ENCODE assay signal across 13 cellular contexts in the genomic region with DNA sequence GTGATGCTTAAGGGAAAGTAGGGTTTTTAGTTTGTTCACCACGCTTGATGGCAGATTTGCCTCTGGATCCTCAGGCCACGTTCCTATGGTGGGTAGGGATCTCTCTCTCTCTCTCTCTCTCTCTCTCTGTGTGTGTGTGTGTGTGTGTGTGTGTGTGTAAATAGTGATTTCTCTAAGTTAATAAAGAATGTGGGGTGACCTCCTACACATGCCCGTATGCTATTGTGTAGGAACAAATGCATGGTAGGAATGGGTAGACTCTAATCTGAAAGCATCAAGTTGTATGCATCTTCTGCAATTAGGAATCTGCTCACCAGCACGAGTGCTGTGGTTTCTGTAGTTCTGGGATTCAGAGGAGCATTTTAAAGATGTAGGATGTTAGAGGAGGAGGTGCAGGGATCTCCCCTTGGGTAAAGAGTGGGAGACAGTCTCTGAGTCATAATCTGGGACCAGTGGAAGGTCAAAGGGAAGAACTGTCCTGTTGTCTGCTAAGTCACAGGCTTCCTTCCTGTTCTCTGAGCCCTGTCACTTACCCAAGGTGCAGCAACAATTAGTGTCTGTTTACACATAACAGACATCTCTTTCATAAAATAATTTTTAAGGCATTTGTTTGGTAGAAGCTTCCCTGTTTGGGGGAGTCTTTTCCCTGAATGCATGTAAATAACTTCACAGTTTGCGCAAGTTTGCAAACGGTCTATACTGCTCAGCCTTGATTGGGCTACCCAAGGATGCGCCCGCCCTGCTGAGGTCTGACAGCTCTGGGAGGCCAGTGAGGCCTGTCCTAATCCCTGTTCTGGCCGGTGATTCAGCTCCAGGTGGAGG.
DNase-seq lines count a peak whose midpoint lies in the region; ATAC-seq, FAIRE-seq and TF ChIP-seq lines count a peak whose summit lies in the region.
"Had no signal": no experiment of that assay in that cellular context is flagged by ENCODE, and none has a peak within 500 bp of the region (broad histone marks: within the 10 kb centered on the region; RNA-seq: fewer than 3 reads in every experiment).

No MANE protein-coding gene starts in this region.

- H3K4me3 Mint-ChIP-seq in brain = peak overlapping the region in 1 of 5 experiments; percentile 3

- no peak overlapping the region for H2AK5ac ChIP-seq in mesendoderm (ENCODE audit: low read length)

- FAIRE-seq in RCC 7860 (lab: Jason Lieb, UNC) = no peak
- FAIRE-seq in H54 (lab: Jason Lieb, UNC) = no peak

- no peak overlapping the region for H3K4ac ChIP-seq in mesendoderm (ENCODE audit: low read depth, low read length)

- H3K36me3 ChIP-seq in BE2C (no peaks in the 10 kb centered on the region), mesendoderm (ENCODE audit: control insufficient read depth, insufficient read depth, low read length) (no peaks in the 10 kb centered on the region), aorta (ENCODE audit: control insufficient read depth in 1 of 2, insufficient read depth in 2 of 2, low read length in 1 of 2) (no peaks in the 10 kb centered on the region)

- no peak overlapping the region for H2BK120ac ChIP-seq in mesendoderm (ENCODE audit: low read depth, low read length)

- H3K9ac ChIP-seq in mesendoderm (ENCODE audit: low read length) = no peak overlapping the region
- H3K9ac ChIP-seq: KMS-11 had no signal

- no peak overlapping the region for H4K5ac ChIP-seq in mesendoderm (ENCODE audit: low read length)

- H3K9me3 Mint-ChIP-seq in brain = no peaks in the 10 kb centered on the region
- H3K9me3 Mint-ChIP-seq: CD4-positive, CD25-positive, alpha-beta regulatory T cell had no signal

- intact Hi-C loops in aorta (cut with DNase I) = loop anchor here in 1 of 2 donors (5.0 kb wide), 1 partner anchor 51 kb away; no protein-coding TSS in a partner anchor

- no peak for TF ChIP-seq CTCF in BE2C (IDR thresholded peaks at IDR 0.05; ENCODE audit: low read depth, low read length)
- TF ChIP-seq CTCF in brain (conservative IDR thresholded peaks at IDR 0.05) = no peak

- DNase-seq in BE2C (peak; percentile 40), HT1080 (ENCODE audit: low read depth) (peak; percentile 46), mesendoderm (peak; percentile 58), RCC 7860 (ENCODE audit: low spot score) (no peak), aorta (no peak), H54 (ENCODE audit: insufficient read length, low spot score) (no peak)
- DNase-seq: activated T-cell treated with anti-CD3 and anti-CD28 coated beads for 4 hours; CD4-positive, CD25-positive, alpha-beta regulatory T cell; stimulated activated naive CD4-positive, alpha-beta T cell treated with Interleukin-2 at 50 U/mL for 16 hours; T-helper 2 cell had no signal

- H3K9me3 ChIP-seq in BE2C (no peaks in the 10 kb centered on the region), aorta (ENCODE audit: control insufficient read depth, low read length) (no peaks in the 10 kb centered on the region)

- no peaks in the 10 kb centered on the region for H3K36me3 Mint-ChIP-seq in brain
- H3K36me3 Mint-ChIP-seq: CD4-positive, CD25-positive, alpha-beta regulatory T cell had no signal

- H3K56ac ChIP-seq in mesendoderm (ENCODE audit: low read length) = peak overlapping the region; percentile 10

- no peak overlapping the region for H3K27ac ChIP-seq in mesendoderm (ENCODE audit: low read depth, low read length)
- H3K27ac ChIP-seq in aorta (ENCODE audit: low read depth in 1 of 2, low read length in 2 of 2) = no peak overlapping the region
- H3K27ac ChIP-seq: KMS-11 had no signal

- H3K27ac Mint-ChIP-seq in brain = peak overlapping the region in 3 of 5 experiments; percentile 36 to 61 (median 41)

- no peaks in the 10 kb centered on the region for H3K27me3 Mint-ChIP-seq in brain

- peaks cover 61% of the 10 kb centered on the region for H3K79me2 ChIP-seq in mesendoderm (ENCODE audit: control insufficient read depth, insufficient read depth, low read length)

- no peak for TF ChIP-seq POLR2A in H54 (IDR thresholded peaks at IDR 0.05; ENCODE audit: low read depth, low read length)

- no peaks in the 10 kb centered on the region for H3K27me3 ChIP-seq in BE2C
- H3K27me3 ChIP-seq in mesendoderm (ENCODE audit: insufficient read depth, low read length, poor library complexity) = no peaks in the 10 kb centered on the region
- no peaks in the 10 kb centered on the region for H3K27me3 ChIP-seq in aorta (ENCODE audit: control insufficient read depth in 1 of 2, insufficient read depth in 2 of 2, low read length in 1 of 2)

- no peak overlapping the region for H3K4me2 ChIP-seq in mesendoderm (ENCODE audit: low read length)
- H3K4me2 ChIP-seq: KMS-11 had no signal

- H3K23ac ChIP-seq in mesendoderm (ENCODE audit: low read length) = no peak overlapping the region

- peaks cover 97% of the 10 kb centered on the region for H3K4me1 Mint-ChIP-seq in brain

- H3K4me1 ChIP-seq in BE2C (peaks cover 72% of the 10 kb centered on the region), mesendoderm (ENCODE audit: control insufficient read depth, low read depth, low read length) (peaks cover 15% of the 10 kb centered on the region), aorta (ENCODE audit: control insufficient read depth in 1 of 2, insufficient read depth in 2 of 2, low read length in 2 of 2) (peaks cover 5 to 18% of the 10 kb centered on the region in 2 donors)

- H3K18ac ChIP-seq in mesendoderm (ENCODE audit: low read length) = no peak overlapping the region

- H3K79me1 ChIP-seq in mesendoderm (ENCODE audit: low read length) = peaks cover 16% of the 10 kb centered on the region

- ATAC-seq in GM21576 (IDR thresholded peaks at IDR 0.05; ENCODE audit: unreplicated experiment) (no peak), aorta (ENCODE audit: low FRiP score) (no peak)

- no peak overlapping the region for H2BK15ac ChIP-seq in mesendoderm (replicated peaks; ENCODE audit: low read depth)

- no CpG with 5 or more reads among the region's 9 CpGs for WGBS in mesendoderm (ENCODE audit: extremely low coverage, insufficient coverage, low lambda C conversion rate)
- WGBS in aorta, 2 donors = 82 to 83% methylated on average over 9 of the region's 9 CpGs

- no peak overlapping the region for H3K4me3 ChIP-seq in BE2C (ENCODE audit: low read depth, low read length)
- H3K4me3 ChIP-seq in mesendoderm (ENCODE audit: low read length) = no peak overlapping the region
- no peak overlapping the region for H3K4me3 ChIP-seq in aorta (ENCODE audit: low read length in 2 of 2)

- H4K8ac ChIP-seq in mesendoderm (ENCODE audit: low read depth, low read length) = no peak overlapping the region

- no peak overlapping the region for H2BK5ac ChIP-seq in mesendoderm (ENCODE audit: low read length)

Comparison
In these comparisons a context has a peak if more than half of its experiments do, and no peak if none do; other contexts are left out.
1. DNase-seq: peak in BE2C (single experiment), HT1080 (single experiment) and mesendoderm (single experiment); none in RCC 7860 (single experiment), aorta (0 of 2) and H54 (single experiment).